12 cellular contexts compared by ENCODE assay signal in the genomic region with DNA sequence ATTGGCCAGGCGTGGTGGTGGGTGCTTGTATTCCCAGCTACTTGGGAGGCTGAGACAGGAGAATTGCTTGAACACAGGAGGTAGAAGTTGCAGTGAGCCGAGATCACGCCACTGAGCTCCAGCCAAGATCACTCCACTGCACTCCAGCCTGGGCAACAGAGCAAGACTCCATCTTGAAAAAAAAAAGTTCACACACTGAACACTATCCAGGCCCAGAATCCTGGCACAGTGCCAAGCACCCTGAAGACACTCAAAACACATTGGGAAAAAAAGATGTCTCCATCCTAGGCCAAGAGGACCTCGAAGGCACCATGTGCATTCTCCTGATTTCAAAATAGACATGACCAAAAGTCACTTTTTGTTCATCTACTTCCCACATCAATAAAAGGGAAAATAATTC. TPM values are rescaled to one million over a fixed set of nuclear protein-coding genes. Genes with fewer than 3 reads are reported as not detected.
DNase-seq lines count a peak whose midpoint lies in the region; ATAC-seq and TF ChIP-seq lines count a peak whose summit lies in the region.
"Had no signal": no experiment of that assay in that cellular context is flagged by ENCODE, and none has a peak within 500 bp of the region (broad histone marks: within the 10 kb centered on the region; RNA-seq: fewer than 3 reads in every experiment).

No MANE protein-coding gene starts in this region.

- peak; percentile 30 for DNase-seq in NCI-H2171 treated with DMSO at 0.1 percent for 48 hours (lab: John Stamatoyannopoulos, UW)
- no peak for DNase-seq in NCI-H2171 (lab: John Stamatoyannopoulos, UW)
- DNase-seq in RPMI8226, result peak; percentile 41
- DNase-seq in smooth muscle cell (lab: John Stamatoyannopoulos, UW; ENCODE audit: unreplicated experiment), result no peak
- no peak for DNase-seq in activated CD8-positive, alpha-beta memory T cell treated with anti-CD3 and anti-CD28 coated beads, Interleukin-2, amount 50 U/mL, for 4 hours
- DNase-seq: NCI-H526, trophoblast cell had no signal

- H4K20me1 ChIP-seq in smooth muscle cell (ENCODE audit: low read depth), result no peaks in the 10 kb centered on the region

- ATAC-seq in gastroesophageal sphincter (no peak), HG03196 (IDR thresholded peaks at IDR 0.05; ENCODE audit: unreplicated experiment) (no peak), HG03432 (IDR thresholded peaks at IDR 0.05; ENCODE audit: unreplicated experiment) (no peak)

- H3K36me3 ChIP-seq in gastroesophageal sphincter (peaks cover 0 to 14% of the 10 kb centered on the region in 2 donors), smooth muscle cell (ENCODE audit: low read depth) (no peaks in the 10 kb centered on the region)

- 62 to 83% methylated on average over 2 to 4 of the region's 4 CpGs for WGBS in gastroesophageal sphincter (ENCODE audit: low coverage in 1 of 2), 2 donors
- WGBS in smooth muscle cell (ENCODE audit: low lambda C conversion rate), result 94% methylated on average over 4 of the region's 4 CpGs

- H3K9me3 ChIP-seq in gastroesophageal sphincter (no peaks in the 10 kb centered on the region), smooth muscle cell (replicated peaks; ENCODE audit: low read depth) (no peaks in the 10 kb centered on the region)
- H3K9me3 ChIP-seq: SJSA1 had no signal

- no peak overlapping the region for H3K9ac ChIP-seq in smooth muscle cell (ENCODE audit: low read depth)

- H3K4me2 ChIP-seq in smooth muscle cell, result peak overlapping the region; percentile 13

- no peak overlapping the region for H2AFZ ChIP-seq in smooth muscle cell (ENCODE audit: low read depth)

- H3K27me3 ChIP-seq in gastroesophageal sphincter (no peaks in the 10 kb centered on the region), smooth muscle cell (ENCODE audit: low read depth) (no peaks in the 10 kb centered on the region)
- H3K27me3 ChIP-seq: SJSA1 had no signal

- no peak for TF ChIP-seq EP300 in gastroesophageal sphincter (IDR thresholded peaks at IDR 0.05)

- peak overlapping the region in 3 of 4 donors; percentile 74 to 77 (median 76) for H3K27ac ChIP-seq in gastroesophageal sphincter
- H3K27ac ChIP-seq in smooth muscle cell (ENCODE audit: low read depth), result peak overlapping the region; percentile 98
- H3K27ac ChIP-seq: SJSA1 had no signal

- no peak for TF ChIP-seq POLR2A in gastroesophageal sphincter (IDR thresholded peaks at IDR 0.05)

- H3K79me2 ChIP-seq in smooth muscle cell (ENCODE audit: low read depth), result peaks cover 59% of the 10 kb centered on the region

- peaks cover 39% of the 10 kb centered on the region for H3F3A ChIP-seq in smooth muscle cell (ENCODE audit: low read depth)

- TF ChIP-seq CTCF in gastroesophageal sphincter (IDR thresholded peaks at IDR 0.05) (no peak), smooth muscle cell (IDR thresholded peaks at IDR 0.05; ENCODE audit: borderline replicate concordance, insufficient read depth, poor library complexity, severe bottlenecking) (no peak)

- H3K4me1 ChIP-seq in gastroesophageal sphincter (peaks cover 0 to 69% (median 28%) of the 10 kb centered on the region in 3 donors), smooth muscle cell (ENCODE audit: low read depth) (peaks cover 31% of the 10 kb centered on the region)

- no peak overlapping the region for H3K4me3 ChIP-seq in gastroesophageal sphincter
- no peak overlapping the region for H3K4me3 ChIP-seq in smooth muscle cell
- H3K4me3 ChIP-seq: SJSA1, skin epidermis had no signal

RNA-seq across cellular contexts. Expression of gene SLC9A1, which starts 38.7 kb away (rescaled TPM):
- total RNA-seq in gastroesophageal sphincter, result 10 to 100 TPM in 3 of 4 donors, 1 to 10 TPM in 1; 7.2 to 27.8 (median 17.1) TPM
- total RNA-seq in smooth muscle cell, result 16.5 and 20.7 TPM in 2 replicates
- polyA plus RNA-seq in smooth muscle cell, result 37.4 and 59.5 TPM in 2 replicates

Comparison
In these comparisons a context has a peak if more than half of its experiments do, and no peak if none do; other contexts are left out.
1. DNase-seq: peak in NCI-H2171 treated with DMSO at 0.1 percent for 48 hours (single experiment) and RPMI8226 (single experiment); none in NCI-H2171 (single experiment), smooth muscle cell (single experiment) and activated CD8-positive, alpha-beta memory T cell treated with anti-CD3 and anti-CD28 coated beads, Interleukin-2, amount 50 U/mL, for 4 hours (single experiment).